2 cellular contexts compared by ENCODE assay signal in genomic region chr17:12022310-12022709, GRCh38.
TF ChIP-seq lines count a peak whose summit lies in the region.

No MANE protein-coding gene starts in this region.

TF ChIP-seq in SK-N-SH, 30 proteins besides CTCF, POLR2A, EP300 and RAD21 (continued from another document):
- no peak for TF ChIP-seq ZBTB33 (IDR thresholded peaks at IDR 0.05; ENCODE audit: borderline replicate concordance, low read depth)
- TF ChIP-seq FOXJ3 (CRISPR knock-in tag; IDR thresholded peaks at IDR 0.05): no peak
- no peak for TF ChIP-seq USF1 (IDR thresholded peaks at IDR 0.05; ENCODE audit: borderline replicate concordance, low read depth)
- no peak for TF ChIP-seq POLR2AphosphoS5 (IDR thresholded peaks at IDR 0.05; ENCODE audit: low read depth, low read length)
- no peak for TF ChIP-seq ELF1 (IDR thresholded peaks at IDR 0.05)
- no peak for TF ChIP-seq IRF3 (IDR thresholded peaks at IDR 0.05; ENCODE audit: low read depth, low read length)
- TF ChIP-seq GATA2 (CRISPR knock-in tag; IDR thresholded peaks at IDR 0.05): no peak
- no peak for TF ChIP-seq PBX3 (IDR thresholded peaks at IDR 0.05)
- TF ChIP-seq FOSL2 (IDR thresholded peaks at IDR 0.05; ENCODE audit: borderline replicate concordance, low read depth): no peak
- no peak for TF ChIP-seq YY1 (IDR thresholded peaks at IDR 0.05; ENCODE audit: low read depth)
- TF ChIP-seq SMC3 (IDR thresholded peaks at IDR 0.05; ENCODE audit: low read depth, low read length): no peak
TF ChIP-seq in SK-N-SH: peak in this region for 0.

TF ChIP-seq in SK-N-SH treated with all-trans-retinoic acid at 6 μM for 48 hours, 23 proteins besides CTCF, POLR2A, EP300 and RAD21 (continued from another document):
- no peak for TF ChIP-seq CSDC2 (CRISPR knock-in tag; IDR thresholded peaks at IDR 0.05)
- TF ChIP-seq ZNF70 (CRISPR knock-in tag; IDR thresholded peaks at IDR 0.05): no peak
- TF ChIP-seq RARB (CRISPR knock-in tag; IDR thresholded peaks at IDR 0.05): no peak
- TF ChIP-seq ZC3H10 (CRISPR knock-in tag; IDR thresholded peaks at IDR 0.05): no peak
- TF ChIP-seq TSHZ2 (CRISPR knock-in tag; IDR thresholded peaks at IDR 0.05): no peak
